ENCODE assay signal across 8 cellular contexts in genomic region chr13:39603424-39603947, GRCh38. TPM values are rescaled to one million over a fixed set of nuclear protein-coding genes. Genes with fewer than 3 reads are reported as not detected.
DNase-seq lines count a peak whose midpoint lies in the region; ATAC-seq, FAIRE-seq and TF ChIP-seq lines count a peak whose summit lies in the region.

No MANE protein-coding gene starts in this region.

- no peak overlapping the region; the same call in 1 of the 2 replicates for H2BK5ac ChIP-seq in H1 (ENCODE audit: low read depth, low read length)

- H3F3A ChIP-seq in PC-9 (ENCODE audit: insufficient read depth, low read depth): no peaks in the 10 kb centered on the region

- no peak overlapping the region for H3K23ac ChIP-seq in H1 (ENCODE audit: insufficient read length)

- intact Hi-C loops in Right ventricle myocardium inferior (cut with DNase I): loop anchor here (2.0 to 5.0 kb wide), 4 partner anchors 76 to 341 kb away; no protein-coding TSS in a partner anchor
- intact Hi-C loops in cardiac septum (cut with DNase I): loop anchor here (2.0 to 5.0 kb wide), 5 partner anchors 86 to 456 kb away; no protein-coding TSS in a partner anchor
- intact Hi-C loops in PC-9 (cut with micrococcal nuclease; ENCODE audit: unreplicated experiment): loop anchor here (2.0 to 5.0 kb wide), 2 partner anchors 329 to 566 kb away; partner anchors contain the start of genes NHLRC3 and PROSER1

- 5% methylated on average over 13 of the region's 15 CpGs; no CpG with 5 or more reads in 1 of the 2 experiments for WGBS in H1 (ENCODE audit: extremely low coverage in 1 of 2, insufficient coverage in 1 of 2, insufficient read length in 1 of 2, insufficient replicate concordance in 2 of 2, low coverage in 1 of 2, low lambda C conversion rate in 2 of 2, missing lambda C conversion rate in 1 of 2), 2 experiments

- H3K14ac ChIP-seq in H1 (ENCODE audit: insufficient read length): no peak overlapping the region

- H3K36me3 ChIP-seq in PC-9 (ENCODE audit: low read depth) (no peaks in the 10 kb centered on the region), H1 (ENCODE audit: control insufficient read depth in 2 of 4, insufficient read depth in 4 of 4, low read length in 3 of 4) (no peaks in the 10 kb centered on the region), muscle layer of colon (ENCODE audit: insufficient read depth, low read length) (no peaks in the 10 kb centered on the region)

- H4K5ac ChIP-seq in H1 (ENCODE audit: insufficient read length, low read depth, low read length): no peak overlapping the region

- no peaks in the 10 kb centered on the region for H4K20me1 ChIP-seq in PC-9 (ENCODE audit: insufficient read depth)
- no peaks in the 10 kb centered on the region for H4K20me1 ChIP-seq in H1 (replicated peaks in 1 of 2; ENCODE audit: control insufficient read depth in 1 of 2, insufficient read depth in 2 of 2, low read length in 2 of 2)

- H3K9ac ChIP-seq in H1 (replicated peaks in 1 of 4; ENCODE audit: extremely low read depth in 1 of 4, low read depth in 3 of 4, low read length in 3 of 4): no peak overlapping the region
- peak overlapping the region; percentile 34 for H3K9ac ChIP-seq in muscle layer of colon (ENCODE audit: low read length)

- peaks cover 7% of the 10 kb centered on the region for H3K23me2 ChIP-seq in H1 (ENCODE audit: low read depth, low read length)

- peaks cover 6% of the 10 kb centered on the region; the same call in 1 of the 2 replicates for H3K4me1 ChIP-seq in PC-9 (replicated peaks; ENCODE audit: insufficient read depth)
- H3K4me1 ChIP-seq in H1 (replicated peaks in 1 of 4; ENCODE audit: control insufficient read depth in 3 of 4, insufficient read depth in 4 of 4, low read length in 3 of 4): peaks cover 0 to 6% (median 2%) of the 10 kb centered on the region in 4 experiments; a peak in 2 of 7 replicates
- H3K4me1 ChIP-seq in muscle layer of colon (ENCODE audit: insufficient read depth, low read length): no peaks in the 10 kb centered on the region

- H2AFZ ChIP-seq in PC-9: peak overlapping the region; percentile 100
- H2AFZ ChIP-seq in H1 (ENCODE audit: low read length): peak overlapping the region; percentile 68

- no peak for FAIRE-seq in H1 (lab: Jason Lieb, UNC)

- no peak overlapping the region for H2BK12ac ChIP-seq in H1 (ENCODE audit: low read depth, low read length)

- no peak for TF ChIP-seq POLR2A in H1 (IDR thresholded peaks at IDR 0.05; ENCODE audit: control extremely low read depth in 1 of 2, low read depth in 2 of 2, low read length in 2 of 2)

- no peak overlapping the region for H2BK15ac ChIP-seq in H1 (ENCODE audit: low read length)

- TF ChIP-seq CTCF in PC-9 (conservative IDR thresholded peaks at IDR 0.05): no peak
- TF ChIP-seq CTCF in H1 (IDR thresholded peaks at IDR 0.05; ENCODE audit: control extremely low read depth in 1 of 3, insufficient read depth in 1 of 3, low read depth in 1 of 3, low read length in 3 of 3): no peak

- H3K27ac ChIP-seq in PC-9 (no peak overlapping the region), H1 (ENCODE audit: low read depth, low read length) (no peak overlapping the region), muscle layer of colon (ENCODE audit: low read depth, low read length) (peak overlapping the region; percentile 48)

- no peak for TF ChIP-seq EP300 in H1 (IDR thresholded peaks at IDR 0.05; ENCODE audit: borderline replicate concordance in 1 of 2, low read depth in 2 of 2, low read length in 2 of 2)

- H3K9me2 ChIP-seq in PC-9 (ENCODE audit: insufficient read depth): no peaks in the 10 kb centered on the region

- POLR2A ChIA-PET in PC-9 (lab: Charles Lee; ENCODE audit: unreplicated experiment): no interaction called here
- POLR2A ChIA-PET in H1 (lab: Charles Lee; ENCODE audit: partially characterized antibody): no interaction called here

- H4K8ac ChIP-seq in H1 (ENCODE audit: extremely low read depth, insufficient read depth, low read length): no peak overlapping the region; the same call in 1 of the 2 replicates

- DNase-seq in Right ventricle myocardium inferior (ENCODE audit: missing footprints): no peak
- DNase-seq in cardiac septum (ENCODE audit: low spot score): no peak
- no peak for DNase-seq in PC-9
- peak in 1 of 2 experiments; percentile 63 for DNase-seq in H1 (ENCODE audit: low read depth in 1 of 2, low spot score in 2 of 2)
- no peak for DNase-seq in kidney tubule cell (ENCODE audit: low spot score)
- DNase-seq in epidermal melanocyte (ENCODE audit: insufficient read length, low spot score): no peak

- H3K9me3 ChIP-seq in PC-9 (ENCODE audit: insufficient read depth, low read depth) (no peaks in the 10 kb centered on the region), H1 (ENCODE audit: insufficient read depth in 2 of 2, low read depth in 1 of 2, low read length in 1 of 2) (no peaks in the 10 kb centered on the region), muscle layer of colon (ENCODE audit: low read length) (no peaks in the 10 kb centered on the region)

- H3K27me3 ChIP-seq in PC-9 (ENCODE audit: insufficient read depth, low read depth): no peaks in the 10 kb centered on the region
- H3K27me3 ChIP-seq in H1 (replicated peaks in 1 of 4; ENCODE audit: control insufficient read depth in 3 of 4, extremely low read depth in 1 of 4, insufficient read depth in 3 of 4, low read length in 3 of 4): peaks cover 0 to 8% (median 4%) of the 10 kb centered on the region in 4 experiments; a peak in 2 of 7 replicates
- H3K27me3 ChIP-seq in muscle layer of colon (ENCODE audit: control insufficient read depth in 1 of 2, insufficient read depth in 2 of 2, low read length in 2 of 2): no peaks in the 10 kb centered on the region

- no peak overlapping the region for H3K56ac ChIP-seq in H1 (replicated peaks; ENCODE audit: insufficient read length, low read depth, low read length)

- no peaks in the 10 kb centered on the region for H3K79me1 ChIP-seq in H1 (ENCODE audit: low read depth, low read length)

- H3K4me2 ChIP-seq in PC-9 (peak overlapping the region; percentile 94), H1 (ENCODE audit: insufficient read depth in 1 of 2, low read depth in 2 of 2, low read length in 2 of 2) (peak overlapping the region; percentile 70 to 83)

- no peak overlapping the region for H3K4ac ChIP-seq in H1 (replicated peaks; ENCODE audit: insufficient read length, low read depth, low read length)

- peak; percentile 31 for ATAC-seq in Right ventricle myocardium inferior
- ATAC-seq in HG02885 (IDR thresholded peaks at IDR 0.05; ENCODE audit: poor library complexity, unreplicated experiment): peak; percentile 34

- no TSS peak for BruUV-seq in PC-9 (replicated peaks; lab: Mats Ljungman, UMichigan)

- H2BK20ac ChIP-seq in H1 (ENCODE audit: low read length): no peak overlapping the region

- H3K4me3 ChIP-seq in PC-9 (peak overlapping the region; percentile 70), H1 (ENCODE audit: extremely low read depth in 1 of 4, insufficient read depth in 2 of 4, low read depth in 3 of 4, low read length in 4 of 4) (peak overlapping the region; percentile 42 to 88 (median 78)), muscle layer of colon (ENCODE audit: low read depth in 1 of 2, low read length in 2 of 2) (peak overlapping the region; percentile 85 to 98)

- CTCF ChIA-PET in PC-9 (lab: Charles Lee): interaction anchor here (0.7 kb wide), 1 partner anchor 13 kb away, joined by 4 read pairs; no protein-coding TSS in a partner anchor
- CTCF ChIA-PET in H1 (lab: Charles Lee; ENCODE audit: partially characterized antibody): interaction anchor here (0.5 to 3.8 kb wide), 7 partner anchors 8 to 630 kb away, joined by 3 to 19 read pairs (median 6); no protein-coding TSS in a partner anchor

- TF ChIP-seq RAD21 in H1 (IDR thresholded peaks at IDR 0.05 in 1 of 2, conservative IDR thresholded peaks at IDR 0.05 in 1 of 2; ENCODE audit: low read depth in 2 of 2, low read length in 2 of 2): no peak

- H2BK120ac ChIP-seq in H1 (replicated peaks; ENCODE audit: low read depth, low read length): no peak overlapping the region

- no peak overlapping the region for H2AK5ac ChIP-seq in H1 (ENCODE audit: low read depth, low read length)

- H4K91ac ChIP-seq in H1 (replicated peaks; ENCODE audit: insufficient read length, low read length): no peak overlapping the region

- H3K18ac ChIP-seq in H1 (ENCODE audit: extremely low read depth, low read length): no peak overlapping the region

- no peaks in the 10 kb centered on the region for H3K79me2 ChIP-seq in PC-9 (ENCODE audit: low read depth)
- H3K79me2 ChIP-seq in H1 (ENCODE audit: control insufficient read depth in 1 of 2, insufficient read depth in 2 of 2, low read length in 2 of 2): no peaks in the 10 kb centered on the region

TF ChIP-seq in H1, 55 proteins besides CTCF, POLR2A, EP300 and RAD21 (continues in another document):
- peak; percentile 33 for TF ChIP-seq CTBP2 (IDR thresholded peaks at IDR 0.05; ENCODE audit: borderline replicate concordance, insufficient read depth, insufficient read length, low read length)
- no peak for TF ChIP-seq FOSL1 (IDR thresholded peaks at IDR 0.05; ENCODE audit: insufficient read depth, low read depth, low read length)
- TF ChIP-seq SIN3A (conservative IDR thresholded peaks at IDR 0.05 in 1 of 2, IDR thresholded peaks at IDR 0.05 in 1 of 2; ENCODE audit: low read depth in 1 of 2, low read length in 2 of 2): 0 out of 4 replicates have a peak, but pooled peaks of 1 of the 2 experiments have one; percentile 56

RNA-seq across cellular contexts. Expression of gene LHFPL6, which starts 0.5 kb away (rescaled TPM):
- 63.7 TPM for total RNA-seq in Right ventricle myocardium inferior
- total RNA-seq in cardiac septum: 68.9 TPM
- total RNA-seq in PC-9 (2021): 2.5 and 3.1 TPM in 2 replicates
- total RNA-seq in H1 (2021; fragmentation: NEBNext Ultra II Directional; extraction: Animal tissue kit (Norgen Biotek cat#: 25700)): 15.5 and 17.0 TPM in 2 replicates
- polyA plus RNA-seq in H1 (2011; rRNA removed): 7.6 and 7.9 TPM in 2 replicates
- polyA plus RNA-seq in H1 (2011; cell fraction: cytosol; rRNA removed): 13.1 TPM
- 4.7 TPM for polyA plus RNA-seq in H1 (2011; cell fraction: nucleus; rRNA removed)
- 8.0 to 16.5 TPM (median 12.7 TPM) in 4 replicates for polyA plus RNA-seq in H1 (2012, experiment 1 of 2)
- 1.7 TPM for polyA plus RNA-seq in H1 (2012, experiment 2 of 2)
- polyA plus RNA-seq in H1 (2013, experiment 1 of 2): 7.0 TPM
- polyA plus RNA-seq in H1 (2013, experiment 2 of 2): 9.1 TPM
- 10.3 and 10.5 TPM in 2 replicates for polyA minus RNA-seq in H1 (2011; rRNA and poly(A)+ RNA removed)
- polyA minus RNA-seq in H1 (2011; cell fraction: cytosol; rRNA and poly(A)+ RNA removed): 5.7 TPM
- 12.0 TPM for polyA minus RNA-seq in H1 (2011; cell fraction: nucleus; rRNA and poly(A)+ RNA removed)

RNA-seq across cellular contexts. Expression of gene COG6, which starts 52.0 kb away (rescaled TPM):
- total RNA-seq in Right ventricle myocardium inferior (21.4 TPM), cardiac septum (34.4 TPM), PC-9 (2021) (23.7 and 24.3 TPM in 2 replicates)
- total RNA-seq in H1 (2021; fragmentation: NEBNext Ultra II Directional; extraction: Animal tissue kit (Norgen Biotek cat#: 25700)): 19.2 and 22.3 TPM in 2 replicates
- 4.8 and 8.8 TPM in 2 replicates for polyA plus RNA-seq in H1 (2011; rRNA removed)
- 9.5 TPM for polyA plus RNA-seq in H1 (2011; cell fraction: cytosol; rRNA removed)
- 5.0 TPM for polyA plus RNA-seq in H1 (2011; cell fraction: nucleus; rRNA removed)
- 9.0 to 32.5 TPM (median 10.2 TPM) in 4 replicates for polyA plus RNA-seq in H1 (2012, experiment 1 of 2)
- 0.56 TPM for polyA plus RNA-seq in H1 (2012, experiment 2 of 2)
- polyA plus RNA-seq in H1 (2013, experiment 1 of 2): 7.5 TPM
- polyA plus RNA-seq in H1 (2013, experiment 2 of 2): 7.7 TPM
- polyA minus RNA-seq in H1 (2011; rRNA and poly(A)+ RNA removed): 9.4 and 16.8 TPM in 2 replicates
- 48.9 TPM for polyA minus RNA-seq in H1 (2011; cell fraction: cytosol; rRNA and poly(A)+ RNA removed)
- polyA minus RNA-seq in H1 (2011; cell fraction: nucleus; rRNA and poly(A)+ RNA removed): 24.1 TPM
